In genomic region chr11:1348748-1349073, GRCh38 we compare ENCODE assay signal across 27 cellular contexts. TPM values are rescaled to one million over a fixed set of nuclear protein-coding genes. Genes with fewer than 3 reads are reported as not detected.
"Had no signal": no experiment of that assay in that cellular context is flagged by ENCODE, and none has a peak within 500 bp of the region (broad histone marks: within the 10 kb centered on the region; RNA-seq: fewer than 3 reads in every experiment).

No MANE protein-coding gene starts in this region.

- H3K4me1 Mint-ChIP-seq: activated CD4-positive, alpha-beta memory T cell treated with anti-CD3 and anti-CD28 coated beads, Interleukin-2, amount 10 ng/mL, durations not matched to agents 7 days and 5 days; activated CD4-positive, alpha-beta T cell treated with anti-CD3 and anti-CD28 coated beads, Interleukin-2, amount 10 ng/mL, durations not matched to agents 7 days and 5 days had no signal

- H3K36me3 Mint-ChIP-seq: activated naive CD4-positive, alpha-beta T cell treated with anti-CD3 and anti-CD28 coated beads, Interleukin-2, amount 50 U/mL, for 72 hours; WTC11 had no signal

- DNase-seq: activated CD4-positive, alpha-beta memory T cell treated with anti-CD3 and anti-CD28 coated beads, Interleukin-2, amount 10 ng/mL, durations not matched to agents 7 days and 5 days; activated CD4-positive, alpha-beta T cell treated with anti-CD3 and anti-CD28 coated beads, Interleukin-2, amount 10 ng/mL, durations not matched to agents 7 days and 5 days; activated CD8-positive, alpha-beta memory T cell treated with anti-CD3 and anti-CD28 coated beads, Interleukin-2, amount 50 U/mL, for 4 hours; activated naive CD8-positive, alpha-beta T cell treated with anti-CD3 and anti-CD28 coated beads, Interleukin-2, amount 50 U/mL, for 24 hours; activated T-cell treated with anti-CD3 and anti-CD28 coated beads, Interleukin-2, amount 50 U/mL, for 72 hours; amniotic stem cell; body of pancreas; Karpas-422; MM.1S; NCI-H1105; NCI-H1436; NCI-H187; NCI-H2081; NCI-H510A treated with DMSO at 0.1 percent for 48 hours; Right ventricle myocardium superior; SJCRH30; SW 1271 had no signal

- ATAC-seq: activated naive CD4-positive, alpha-beta T cell treated with anti-CD3 and anti-CD28 coated beads, Interleukin-2, amount 50 U/mL, for 72 hours; activated naive CD8-positive, alpha-beta T cell treated with anti-CD3 and anti-CD28 coated beads, Interleukin-2, amount 50 U/mL, for 24 hours; activated T-cell treated with anti-CD3 and anti-CD28 coated beads, Interleukin-2, amount 50 U/mL, for 72 hours; body of pancreas; K562 had no signal

- H3K4me2 ChIP-seq: SK-N-SH had no signal

- H3K27ac ChIP-seq: ascending aorta, body of pancreas, Peyer's patch, RWPE1, SJCRH30 had no signal

- H3K9ac ChIP-seq: SK-N-SH had no signal

- H3K9me3 Mint-ChIP-seq: activated CD4-positive, alpha-beta memory T cell treated with anti-CD3 and anti-CD28 coated beads, Interleukin-2, amount 10 ng/mL, durations not matched to agents 7 days and 5 days; activated CD4-positive, alpha-beta T cell treated with anti-CD3 and anti-CD28 coated beads, Interleukin-2, amount 10 ng/mL, durations not matched to agents 7 days and 5 days; activated naive CD4-positive, alpha-beta T cell treated with anti-CD3 and anti-CD28 coated beads, Interleukin-2, amount 50 U/mL, for 72 hours; activated naive CD8-positive, alpha-beta T cell treated with anti-CD3 and anti-CD28 coated beads, Interleukin-2, amount 50 U/mL, for 24 hours; activated T-cell treated with anti-CD3 and anti-CD28 coated beads, Interleukin-2, amount 50 U/mL, for 72 hours; activated T-helper 2 cell treated with anti-CD3 and anti-CD28 coated beads, Interferon-gamma antibody, Interleukin-2, Interleukin-4, amounts not matched to agents 10 μg/mL and 5 μg/mL and 100 μg/mL, durations not matched to agents 14 hours and 24 hours and 36 hours; T-helper 1 cell treated with Interleukin-12 subunit alpha and Interleukin-12 subunit beta and Interleukin-4 antibody, amounts not matched to agents 30 μg/mL and 1 μg/mL, for 36 hours; WTC11 had no signal

- H3K4me1 ChIP-seq: ascending aorta, body of pancreas, Peyer's patch, SJCRH30 had no signal

- H3K4me3 Mint-ChIP-seq: activated CD4-positive, alpha-beta memory T cell treated with anti-CD3 and anti-CD28 coated beads, Interleukin-2, amount 10 ng/mL, durations not matched to agents 7 days and 5 days; activated CD4-positive, alpha-beta T cell treated with anti-CD3 and anti-CD28 coated beads, Interleukin-2, amount 10 ng/mL, durations not matched to agents 7 days and 5 days; activated naive CD8-positive, alpha-beta T cell treated with anti-CD3 and anti-CD28 coated beads, Interleukin-2, amount 50 U/mL, for 24 hours; activated T-cell treated with anti-CD3 and anti-CD28 coated beads, Interleukin-2, amount 50 U/mL, for 72 hours; T-helper 1 cell treated with Interleukin-12 subunit alpha and Interleukin-12 subunit beta and Interleukin-4 antibody, amounts not matched to agents 30 μg/mL and 1 μg/mL, for 36 hours; WTC11 had no signal

- H3K4me3 ChIP-seq: ascending aorta, body of pancreas, K562, Peyer's patch, SJCRH30 had no signal

- H3K9me3 ChIP-seq: ascending aorta, body of pancreas, Peyer's patch, SJCRH30, SK-N-SH had no signal

- H3K27me3 ChIP-seq: ascending aorta, body of pancreas, Peyer's patch, SJCRH30 had no signal

- H3K36me3 ChIP-seq: ascending aorta, Peyer's patch, SJCRH30 had no signal

- H3K27me3 Mint-ChIP-seq: activated CD4-positive, alpha-beta memory T cell treated with anti-CD3 and anti-CD28 coated beads, Interleukin-2, amount 10 ng/mL, durations not matched to agents 7 days and 5 days; activated CD4-positive, alpha-beta T cell treated with anti-CD3 and anti-CD28 coated beads, Interleukin-2, amount 10 ng/mL, durations not matched to agents 7 days and 5 days; activated naive CD8-positive, alpha-beta T cell treated with anti-CD3 and anti-CD28 coated beads, Interleukin-2, amount 50 U/mL, for 24 hours had no signal

- H3K27ac Mint-ChIP-seq: activated CD4-positive, alpha-beta memory T cell treated with anti-CD3 and anti-CD28 coated beads, Interleukin-2, amount 10 ng/mL, durations not matched to agents 7 days and 5 days; activated CD4-positive, alpha-beta T cell treated with anti-CD3 and anti-CD28 coated beads, Interleukin-2, amount 10 ng/mL, durations not matched to agents 7 days and 5 days; activated naive CD4-positive, alpha-beta T cell treated with anti-CD3 and anti-CD28 coated beads, Interleukin-2, amount 50 U/mL, for 72 hours; activated naive CD8-positive, alpha-beta T cell treated with anti-CD3 and anti-CD28 coated beads, Interleukin-2, amount 50 U/mL, for 24 hours; activated T-cell treated with anti-CD3 and anti-CD28 coated beads, Interleukin-2, amount 50 U/mL, for 72 hours; activated T-helper 2 cell treated with anti-CD3 and anti-CD28 coated beads, Interferon-gamma antibody, Interleukin-2, Interleukin-4, amounts not matched to agents 10 μg/mL and 5 μg/mL and 100 μg/mL, durations not matched to agents 14 hours and 24 hours and 36 hours; T-helper 1 cell treated with Interleukin-12 subunit alpha and Interleukin-12 subunit beta and Interleukin-4 antibody, amounts not matched to agents 30 μg/mL and 1 μg/mL, for 36 hours; WTC11 had no signal

- H3K9me2 ChIP-seq: SK-N-SH had no signal

RNA-seq across cellular contexts. Expression of gene BRSK2, which starts 41.0 kb away (rescaled TPM):
- total RNA-seq: activated CD4-positive, alpha-beta T cell treated with anti-CD3 and anti-CD28 coated beads, Interleukin-2, amount 10 ng/mL, durations not matched to agents 7 days and 5 days; bronchial epithelial cell; SJCRH30 had no signal
